18 cellular contexts compared by ENCODE assay signal in genomic region chr10:12511651-12512050, GRCh38.
DNase-seq lines count a peak whose midpoint lies in the region; ATAC-seq and TF ChIP-seq lines count a peak whose summit lies in the region.
"Had no signal": no experiment of that assay in that cellular context is flagged by ENCODE, and none has a peak within 500 bp of the region (broad histone marks: within the 10 kb centered on the region; RNA-seq: fewer than 3 reads in every experiment).

No MANE protein-coding gene starts in this region.

- TF ChIP-seq CTCF in right atrium auricular region (IDR thresholded peaks at IDR 0.05) (no peak), heart left ventricle (IDR thresholded peaks at IDR 0.05) (no peak)

- DNase-seq in NCI-H146 (lab: John Stamatoyannopoulos, UW) (peak; percentile 58), NCI-H146 treated with DMSO at 0.1 percent for 48 hours (lab: John Stamatoyannopoulos, UW; ENCODE audit: unreplicated experiment) (no peak), right atrium auricular region (ENCODE audit: low spot score) (peak; percentile 53), heart left ventricle (no peak), islet precursor cell (peak; percentile 13), T1000 (lab: John Stamatoyannopoulos, UW) (no peak)
- DNase-seq: DMS79, Karpas-422, MV-4-11, NCI-H1436, NCI-H2029, NCI-H2171 treated with DMSO at 0.1 percent for 48 hours, NCI-H526 treated with DMSO at 0.1 percent for 48 hours, Peyer's patch had no signal

- H3K4me3 ChIP-seq in right atrium auricular region (no peak overlapping the region), heart left ventricle (no peak overlapping the region)
- H3K4me3 ChIP-seq: Peyer's patch had no signal

- H3K4me1 ChIP-seq in right atrium auricular region (peaks cover 0 to 6% of the 10 kb centered on the region in 2 donors), heart left ventricle (peaks cover 0 to 4% (median 0%) of the 10 kb centered on the region in 12 donors)
- H3K4me1 ChIP-seq: Peyer's patch had no signal

- no peaks in the 10 kb centered on the region for H3K36me3 ChIP-seq in right atrium auricular region
- H3K36me3 ChIP-seq in heart left ventricle: no peaks in the 10 kb centered on the region
- H3K36me3 ChIP-seq: Peyer's patch had no signal

- H3K27ac ChIP-seq in right atrium auricular region: no peak overlapping the region
- no peak overlapping the region for H3K27ac ChIP-seq in heart left ventricle
- H3K27ac ChIP-seq: C4-2B, Peyer's patch had no signal

- H3K27me3 ChIP-seq in right atrium auricular region: no peaks in the 10 kb centered on the region
- no peaks in the 10 kb centered on the region for H3K27me3 ChIP-seq in heart left ventricle
- H3K27me3 ChIP-seq: Peyer's patch had no signal

- TF ChIP-seq POLR2A in heart left ventricle (IDR thresholded peaks at IDR 0.05): no peak

- 93 to 95% (median 95%) methylated on average over 9 of the region's 9 CpGs for WGBS in heart left ventricle, 4 donors

- H3K9me3 ChIP-seq in right atrium auricular region (no peaks in the 10 kb centered on the region), heart left ventricle (no peaks in the 10 kb centered on the region)
- H3K9me3 ChIP-seq: Peyer's patch had no signal

- ATAC-seq in heart left ventricle: no peak
- no peak for ATAC-seq in GM18909 (IDR thresholded peaks at IDR 0.05; ENCODE audit: poor library complexity, unreplicated experiment)
- ATAC-seq in HG02571 (IDR thresholded peaks at IDR 0.05; ENCODE audit: unreplicated experiment): no peak
- ATAC-seq: SK-N-SH treated with all-trans-retinoic acid at 6 μM for 48 hours had no signal

- intact Hi-C loops in heart left ventricle (cut with DNase I): no loop called here

Comparison
In these comparisons a context has a peak if more than half of its experiments do, and no peak if none do; other contexts are left out.
1. DNase-seq: peak in NCI-H146 (single experiment), right atrium auricular region (single experiment) and islet precursor cell (single experiment); none in NCI-H146 treated with DMSO at 0.1 percent for 48 hours (single experiment), heart left ventricle (0 of 5) and T1000 (single experiment).